ENCODE assay signal across 10 cellular contexts in the genomic region with DNA sequence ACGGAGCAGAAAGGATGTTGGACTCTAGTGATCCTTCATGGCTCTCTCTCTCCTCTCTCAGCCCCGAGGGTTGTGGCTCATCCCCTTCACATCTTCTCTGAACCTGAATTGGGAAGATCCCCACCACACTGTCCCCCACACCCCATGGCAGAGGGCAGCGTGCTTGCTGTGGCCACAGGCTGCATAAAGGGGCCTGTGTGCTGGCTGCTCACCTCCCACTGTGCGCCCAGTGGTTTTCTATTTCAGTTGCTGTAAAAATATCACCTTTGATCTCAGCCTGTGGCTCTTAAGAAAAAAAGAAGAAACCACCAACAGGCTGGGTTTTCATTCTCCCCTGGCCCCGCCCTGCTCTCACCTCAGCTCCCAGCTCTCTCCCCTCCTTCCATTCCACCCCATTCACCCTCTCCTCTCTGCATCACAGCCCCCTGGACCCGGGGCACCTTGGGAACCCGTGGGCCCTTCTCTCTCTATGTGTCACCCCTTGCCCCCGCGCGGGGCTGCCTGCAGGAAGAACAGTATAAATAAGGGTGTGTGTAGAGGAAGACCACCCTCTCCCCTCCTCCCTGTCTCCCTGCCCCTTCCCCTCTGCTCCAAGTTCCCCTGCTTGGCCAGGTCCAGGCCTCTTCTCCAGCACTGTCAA. TPM values are rescaled to one million over a fixed set of nuclear protein-coding genes. Genes with fewer than 3 reads are reported as not detected.
DNase-seq lines count a peak whose midpoint lies in the region; ATAC-seq, FAIRE-seq and TF ChIP-seq lines count a peak whose summit lies in the region.
"Had no signal": no experiment of that assay in that cellular context is flagged by ENCODE, and none has a peak within 500 bp of the region (broad histone marks: within the 10 kb centered on the region; RNA-seq: fewer than 3 reads in every experiment).

No MANE protein-coding gene starts in this region.

- no peak for FAIRE-seq in kidney (lab: Jason Lieb, UNC)

- H3K27me3 Mint-ChIP-seq in CD8-positive, alpha-beta T cell (ENCODE audit: low read depth), result no peaks in the 10 kb centered on the region
- no peaks in the 10 kb centered on the region for H3K27me3 Mint-ChIP-seq in activated CD8-positive, alpha-beta T cell treated with anti-CD3 and anti-CD28 coated beads, Interleukin-2, amount 10 ng/mL, durations not matched to agents 7 days and 5 days (ENCODE audit: low read depth)

- no peaks in the 10 kb centered on the region for H3K27me3 ChIP-seq in CD8-positive, alpha-beta T cell (ENCODE audit: insufficient read depth, low read length)

- TF ChIP-seq CTCF in CD8-positive, alpha-beta T cell (IDR thresholded peaks at IDR 0.05), result no peak
- no peak for TF ChIP-seq CTCF in kidney (IDR thresholded peaks at IDR 0.05; ENCODE audit: borderline replicate concordance, extremely low read depth, insufficient read depth)

- peak in 5 of 7 experiments; percentile 37 to 72 (median 56) for DNase-seq in CD8-positive, alpha-beta T cell
- DNase-seq in activated CD8-positive, alpha-beta T cell treated with anti-CD3 and anti-CD28 coated beads, Interleukin-2, amount 10 ng/mL, durations not matched to agents 7 days and 5 days, result peak; percentile 78
- DNase-seq in kidney (peak; percentile 51), HUDEP-2 (lab: John Stamatoyannopoulos, UW; ENCODE audit: unreplicated experiment in 76 of 76) (no peak), SIG-M5 treated with dmso at 0.1 percent for 504 hours (lab: John Stamatoyannopoulos, UW; ENCODE audit: unreplicated experiment) (no peak), germinal center (ENCODE audit: low spot score) (no peak), H4 (ENCODE audit: low spot score) (no peak)
- DNase-seq: Calu3, NCI-H526 had no signal

- no peak overlapping the region for H3K27ac ChIP-seq in CD8-positive, alpha-beta T cell (ENCODE audit: low read depth, low read length)
- no peak overlapping the region for H3K27ac ChIP-seq in kidney (ENCODE audit: low read depth in 2 of 2, low read length in 2 of 2)

- H3K27ac Mint-ChIP-seq in CD8-positive, alpha-beta T cell, result peak overlapping the region; percentile 87
- peak overlapping the region; percentile 90 for H3K27ac Mint-ChIP-seq in activated CD8-positive, alpha-beta T cell treated with anti-CD3 and anti-CD28 coated beads, Interleukin-2, amount 10 ng/mL, durations not matched to agents 7 days and 5 days

- H3K9me3 Mint-ChIP-seq in CD8-positive, alpha-beta T cell, result no peaks in the 10 kb centered on the region
- H3K9me3 Mint-ChIP-seq in activated CD8-positive, alpha-beta T cell treated with anti-CD3 and anti-CD28 coated beads, Interleukin-2, amount 10 ng/mL, durations not matched to agents 7 days and 5 days (ENCODE audit: insufficient read depth), result no peaks in the 10 kb centered on the region

- peak overlapping the region; percentile 2 for H3K4me3 ChIP-seq in CD8-positive, alpha-beta T cell (ENCODE audit: low read depth, low read length)
- H3K4me3 ChIP-seq in kidney (ENCODE audit: low read length in 2 of 2), result no peak overlapping the region

- H3K4me3 Mint-ChIP-seq in CD8-positive, alpha-beta T cell, result peak overlapping the region; percentile 77
- peak overlapping the region; percentile 57 for H3K4me3 Mint-ChIP-seq in activated CD8-positive, alpha-beta T cell treated with anti-CD3 and anti-CD28 coated beads, Interleukin-2, amount 10 ng/mL, durations not matched to agents 7 days and 5 days

- no peaks in the 10 kb centered on the region for H3K9me3 ChIP-seq in CD8-positive, alpha-beta T cell (ENCODE audit: low read length)
- no peaks in the 10 kb centered on the region for H3K9me3 ChIP-seq in kidney (ENCODE audit: control insufficient read depth in 1 of 2, low read length in 2 of 2)

- peaks cover 48% of the 10 kb centered on the region for H3K4me1 ChIP-seq in CD8-positive, alpha-beta T cell (ENCODE audit: insufficient read depth, low read length)
- H3K4me1 ChIP-seq in kidney (ENCODE audit: control insufficient read depth in 1 of 2, insufficient read depth in 1 of 2, low read depth in 1 of 2, low read length in 2 of 2), result peaks cover 0 to 8% of the 10 kb centered on the region in 2 donors

- H3K9ac ChIP-seq in kidney (ENCODE audit: low read length in 2 of 2), result no peak overlapping the region

- POLR2A ChIA-PET in CD8-positive, alpha-beta T cell (lab: Charles Lee), result interaction anchor here (1.0 kb wide), 1 partner anchor 24 kb away, joined by 4 read pairs; no protein-coding TSS in a partner anchor
- POLR2A ChIA-PET in activated CD8-positive, alpha-beta T cell treated with anti-CD3 and anti-CD28 coated beads, Interleukin-2, amount 10 ng/mL, durations not matched to agents 7 days and 5 days (lab: Charles Lee), result interaction anchor here (1.7 kb wide), 1 partner anchor 23 kb away, joined by 10 read pairs; no protein-coding TSS in a partner anchor

- peaks cover 6% of the 10 kb centered on the region for H3K36me3 Mint-ChIP-seq in CD8-positive, alpha-beta T cell
- H3K36me3 Mint-ChIP-seq in activated CD8-positive, alpha-beta T cell treated with anti-CD3 and anti-CD28 coated beads, Interleukin-2, amount 10 ng/mL, durations not matched to agents 7 days and 5 days (ENCODE audit: low read depth), result peaks cover 5% of the 10 kb centered on the region

- CTCF ChIA-PET in CD8-positive, alpha-beta T cell (lab: Charles Lee), result interaction anchor here (3.0 kb wide), 1 partner anchor 24 kb away, joined by 41 read pairs; the partner anchor contains the start of gene WNT11
- CTCF ChIA-PET in activated CD8-positive, alpha-beta T cell treated with anti-CD3 and anti-CD28 coated beads, Interleukin-2, amount 10 ng/mL, durations not matched to agents 7 days and 5 days (lab: Charles Lee), result interaction anchor here (1.2 to 3.0 kb wide), 3 partner anchors 20 to 86 kb away, joined by 4 to 58 read pairs (median 4); no protein-coding TSS in a partner anchor

- peaks cover 42% of the 10 kb centered on the region for H3K4me1 Mint-ChIP-seq in CD8-positive, alpha-beta T cell (ENCODE audit: low read depth)
- H3K4me1 Mint-ChIP-seq in activated CD8-positive, alpha-beta T cell treated with anti-CD3 and anti-CD28 coated beads, Interleukin-2, amount 10 ng/mL, durations not matched to agents 7 days and 5 days (ENCODE audit: low read depth), result peaks cover 83% of the 10 kb centered on the region

- intact Hi-C loops in CD8-positive, alpha-beta T cell (cut with DNase I, micrococcal nuclease), result loop anchor here (2.0 to 10.0 kb wide), 4 partner anchors 57 to 1737 kb away; partner anchors contain the start of genes LIPT2 (in 1 of the 2) and UVRAG (in 1 of the 2)
- intact Hi-C loops in kidney (cut with DNase I), result no loop called here

- H3K36me3 ChIP-seq in CD8-positive, alpha-beta T cell (ENCODE audit: insufficient read depth, low read length), result no peaks in the 10 kb centered on the region
- H3K36me3 ChIP-seq in kidney (ENCODE audit: control insufficient read depth in 1 of 2, insufficient read depth in 2 of 2, low read length in 2 of 2), result no peaks in the 10 kb centered on the region

- ATAC-seq in CD8-positive, alpha-beta T cell, result peak; percentile 30
- peak; percentile 36 for ATAC-seq in HG02885 (IDR thresholded peaks at IDR 0.05; ENCODE audit: poor library complexity, unreplicated experiment)
- ATAC-seq in activated CD8-positive, alpha-beta T cell treated with anti-CD3 and anti-CD28 coated beads, Interleukin-2, amount 10 ng/mL, durations not matched to agents 7 days and 5 days, result peak; percentile 36

RNA-seq across cellular contexts. Expression of gene WNT11, which starts 25.8 kb away (rescaled TPM):
- 10 to 100 TPM; 10.8 to 12.3 TPM for total RNA-seq in CD8-positive, alpha-beta T cell
- under 1 TPM; 0.26 to 0.83 TPM for total RNA-seq in activated CD8-positive, alpha-beta T cell treated with anti-CD3 and anti-CD28 coated beads, Interleukin-2, amount 10 ng/mL, durations not matched to agents 7 days and 5 days
- 2.2 TPM for total RNA-seq in kidney
- polyA plus RNA-seq in kidney (ENCODE audit: insufficient read depth, low read depth, low replicate concordance), result 0.80 TPM
- total RNA-seq in H4 (2014; rRNA removed; shearing (Covaris generic)), result 0.76 TPM in 1 of 2 replicates, not detected in the other
- total RNA-seq: Calu3 had no signal

Comparison
In these comparisons a context has a peak if more than half of its experiments do, and no peak if none do; other contexts are left out.
1. DNase-seq: peak in CD8-positive, alpha-beta T cell (5 of 7), activated CD8-positive, alpha-beta T cell treated with anti-CD3 and anti-CD28 coated beads, Interleukin-2, amount 10 ng/mL, durations not matched to agents 7 days and 5 days (single experiment) and kidney (single experiment); none in HUDEP-2 (0 of 76), SIG-M5 treated with dmso at 0.1 percent for 504 hours (single experiment), germinal center (single experiment) and H4 (single experiment).
2. Peak in every context shown above with its lines, with median percentiles within 50 percentile points of each other: ATAC-seq.